15 cellular contexts compared by ENCODE assay signal in the genomic region with DNA sequence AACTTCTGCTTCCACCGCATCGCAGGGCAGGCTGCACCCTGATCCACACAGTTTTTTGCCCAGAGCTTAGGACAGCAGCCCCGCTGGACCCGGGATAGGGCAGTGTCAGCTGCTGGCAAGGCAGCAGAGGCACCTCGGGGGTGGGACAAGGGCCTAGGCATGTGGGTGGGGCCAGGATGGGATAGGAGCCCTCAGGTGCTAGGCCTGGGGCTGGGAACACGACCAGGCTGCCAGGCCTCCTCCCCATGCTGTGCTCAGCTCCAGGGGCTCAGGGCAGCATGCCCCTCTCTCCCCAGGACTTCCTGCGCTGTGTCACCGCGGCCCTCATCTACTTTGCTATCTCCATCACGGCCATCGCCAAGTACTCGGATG. TPM values are rescaled to one million over a fixed set of nuclear protein-coding genes. Genes with fewer than 3 reads are reported as not detected.
DNase-seq lines count a peak whose midpoint lies in the region; TF ChIP-seq lines count a peak whose summit lies in the region.
"Had no signal": no experiment of that assay in that cellular context is flagged by ENCODE, and none has a peak within 500 bp of the region (broad histone marks: within the 10 kb centered on the region; RNA-seq: fewer than 3 reads in every experiment).

No MANE protein-coding gene starts in this region.

- no peak overlapping the region for H2BK120ac ChIP-seq in neuronal stem cell (ENCODE audit: low read depth, low read length)

- no peak overlapping the region for H4K91ac ChIP-seq in neuronal stem cell (ENCODE audit: low read depth, low read length, poor library complexity)

- H2BK5ac ChIP-seq in neuronal stem cell (ENCODE audit: low read length) = no peak overlapping the region

- peak overlapping the region; percentile 72 for H2BK15ac ChIP-seq in neuronal stem cell (ENCODE audit: low read length)

- H3K4ac ChIP-seq in neuronal stem cell (ENCODE audit: low read length) = no peak overlapping the region

- no peak overlapping the region for H3K27ac Mint-ChIP-seq in progenitor cell of endocrine pancreas
- H3K27ac Mint-ChIP-seq: neural progenitor cell had no signal

- H4K8ac ChIP-seq in neuronal stem cell (ENCODE audit: low read depth, low read length) = no peak overlapping the region

- peak overlapping the region; percentile 49 for H2AK5ac ChIP-seq in neuronal stem cell (ENCODE audit: low read depth, low read length)

- H3K9ac ChIP-seq in mammary epithelial cell (ENCODE audit: insufficient read depth, low read length) (no peak overlapping the region), neuronal stem cell (ENCODE audit: low read depth, low read length, poor library complexity) (no peak overlapping the region), Karpas-422 (ENCODE audit: low read length) (no peak overlapping the region)
- H3K9ac ChIP-seq: neural progenitor cell had no signal

- H3K27ac ChIP-seq in AG04450 (ENCODE audit: low read depth, low read length) = peak overlapping the region; percentile 57
- H3K27ac ChIP-seq in HEK293 (ENCODE audit: extremely low read depth, low read depth, low read length) = no peak overlapping the region
- H3K27ac ChIP-seq in mammary epithelial cell (ENCODE audit: insufficient read depth, low read depth, low read length) = no peak overlapping the region
- H3K27ac ChIP-seq in neuronal stem cell (replicated peaks; ENCODE audit: low read length) = no peak overlapping the region
- H3K27ac ChIP-seq in Karpas-422 (ENCODE audit: low read length) = no peak overlapping the region
- H3K27ac ChIP-seq: neural progenitor cell had no signal

- H3K9me3 Mint-ChIP-seq in progenitor cell of endocrine pancreas (ENCODE audit: low read depth) = no peaks in the 10 kb centered on the region
- H3K9me3 Mint-ChIP-seq: central memory CD8-positive, alpha-beta T cell; mesothelial cell of epicardium; neural progenitor cell; stimulated activated naive CD8-positive, alpha-beta T cell treated with anti-CD3 and anti-CD28 coated beads, Interleukin-15, Interleukin-2, amounts not matched to agents 100 ng/mL and 50 ng/mL, for 24 hours had no signal

- intact Hi-C loops in mammary epithelial cell (cut with micrococcal nuclease) = no loop called here

- CTCF ChIA-PET in AG04450 (lab: Charles Lee) (interaction anchor here (0.6 to 3.7 kb wide), 50 partner anchors 9 to 277 kb away, joined by 3 to 59 read pairs (median 5); a partner anchor contains a TSS), HEK293 (lab: Yijun Ruan, JAX) (interaction anchor here (0.6 to 4.2 kb wide), 35 partner anchors 10 to 1762 kb away, joined by 3 to 28 read pairs (median 4); a partner anchor contains a TSS), mammary epithelial cell (lab: Charles Lee; ENCODE audit: low non-redundant PET) (interaction anchor here (0.6 to 1.1 kb wide), 9 partner anchors 42 to 264 kb away, joined by 3 to 16 read pairs (median 5); no protein-coding TSS in a partner anchor)

- no peaks in the 10 kb centered on the region for H3K27me3 Mint-ChIP-seq in progenitor cell of endocrine pancreas
- H3K27me3 Mint-ChIP-seq: activated CD4-positive, alpha-beta T cell treated with anti-CD3 and anti-CD28 coated beads for 36 hours; central memory CD8-positive, alpha-beta T cell; stimulated activated naive CD8-positive, alpha-beta T cell treated with anti-CD3 and anti-CD28 coated beads, Interleukin-15, Interleukin-2, amounts not matched to agents 100 ng/mL and 50 ng/mL, for 24 hours had no signal

- H3K79me1 ChIP-seq in neuronal stem cell (ENCODE audit: low read depth, low read length) = peaks cover 28% of the 10 kb centered on the region

- H3K27me3 ChIP-seq in AG04450 (ENCODE audit: control insufficient read depth, insufficient read depth, low read length) = no peaks in the 10 kb centered on the region
- no peaks in the 10 kb centered on the region for H3K27me3 ChIP-seq in mammary epithelial cell (ENCODE audit: insufficient read depth, low read length)
- H3K27me3 ChIP-seq in neuronal stem cell (ENCODE audit: control insufficient read depth in 3 of 3, insufficient read depth in 3 of 3, low read depth in 1 of 3, low read length in 3 of 3) = no peaks in the 10 kb centered on the region
- no peaks in the 10 kb centered on the region for H3K27me3 ChIP-seq in Karpas-422 (ENCODE audit: low read length)
- H3K27me3 ChIP-seq: neural progenitor cell had no signal

- peak overlapping the region; percentile 48 for H3K18ac ChIP-seq in neuronal stem cell (ENCODE audit: low read length)

- DNase-seq in AG04450 (ENCODE audit: low read depth, low spot score) = no peak
- DNase-seq in mammary epithelial cell = no peak
- no peak for DNase-seq in neuronal stem cell (ENCODE audit: low spot score)
- DNase-seq in stimulated activated CD4-positive, alpha-beta T cell treated with anti-CD3 and anti-CD28 coated beads, Interleukin-4, amount 100 ng/mL, for 24 hours = no peak
- no peak for DNase-seq in T1000 (lab: John Stamatoyannopoulos, UW)
- no peak for DNase-seq in Karpas-422
- no peak for DNase-seq in progenitor cell of endocrine pancreas (ENCODE audit: low spot score, unreplicated experiment)
- DNase-seq: NCI-H1417 treated with DMSO at 0.1 percent for 48 hours had no signal

- H3K36me3 ChIP-seq in HEK293 (ENCODE audit: control insufficient read depth in 2 of 2, insufficient read depth in 1 of 2, low read length in 2 of 2) = peaks cover 5 to 54% of the 10 kb centered on the region in 2 experiments; a peak in 2 of 3 replicates
- H3K36me3 ChIP-seq in mammary epithelial cell (ENCODE audit: insufficient read depth, low read length) = peaks cover 8% of the 10 kb centered on the region
- peaks cover 49 to 76% of the 10 kb centered on the region in 2 donors for H3K36me3 ChIP-seq in neuronal stem cell (replicated peaks in 1 of 2; ENCODE audit: control insufficient read depth in 2 of 2, insufficient read depth in 2 of 2, low read length in 2 of 2)
- H3K36me3 ChIP-seq in Karpas-422 (ENCODE audit: insufficient read depth, low read length) = no peaks in the 10 kb centered on the region

- H3K4me3 ChIP-seq in AG04450 (ENCODE audit: low read depth, low read length) (no peak overlapping the region; the same call in 1 of the 2 replicates), HEK293 (ENCODE audit: low read depth, low read length) (no peak overlapping the region), mammary epithelial cell (replicated peaks in 1 of 3; ENCODE audit: insufficient read depth in 1 of 3, low read depth in 2 of 3, low read length in 3 of 3) (no peak overlapping the region), neuronal stem cell (ENCODE audit: low read length in 2 of 2) (no peak overlapping the region), Karpas-422 (ENCODE audit: low read length) (no peak overlapping the region)
- H3K4me3 ChIP-seq: neural progenitor cell had no signal

- in situ Hi-C loops in mammary epithelial cell (cut with MboI; ENCODE audit: low sequenced_read_pairs in 2 of 2) = loop anchor here (10.0 to 25.0 kb wide), 2 partner anchors 204 to 253 kb away; no protein-coding TSS in a partner anchor

- WGBS in mammary epithelial cell (ENCODE audit: low coverage, missing lambda C conversion rate) = 40% methylated on average over 4 of the region's 12 CpGs
- no CpG with 5 or more reads among the region's 12 CpGs for WGBS in neuronal stem cell (ENCODE audit: extremely low coverage in 2 of 2, insufficient read length in 2 of 2, insufficient replicate concordance in 1 of 2), 2 donors

- H3K4me2 ChIP-seq in mammary epithelial cell (ENCODE audit: insufficient read depth, low read depth, low read length) = peak overlapping the region; percentile 37
- H3K4me2 ChIP-seq in neuronal stem cell (ENCODE audit: insufficient read depth, low read length, poor library complexity, severe bottlenecking) = no peak overlapping the region
- no peak overlapping the region for H3K4me2 ChIP-seq in Karpas-422 (ENCODE audit: low read depth, low read length, poor library complexity, severe bottlenecking)
- H3K4me2 ChIP-seq: neural progenitor cell had no signal

- H3K36me3 Mint-ChIP-seq in progenitor cell of endocrine pancreas (ENCODE audit: insufficient read depth) = peaks cover 11% of the 10 kb centered on the region

- peaks cover 1% of the 10 kb centered on the region for H3K4me1 Mint-ChIP-seq in progenitor cell of endocrine pancreas (ENCODE audit: low read depth)

- dilution Hi-C loops in mammary epithelial cell (cut with HindIII; ENCODE audit: low sequenced_read_pairs) = no loop called here

- H3K79me2 ChIP-seq in mammary epithelial cell (ENCODE audit: insufficient read depth, low read length) = peaks cover 47% of the 10 kb centered on the region
- H3K79me2 ChIP-seq in Karpas-422 (ENCODE audit: low read length) = no peaks in the 10 kb centered on the region

- H3K9me3 ChIP-seq in AG04450 (ENCODE audit: control insufficient read depth, insufficient read depth, low read length) (peaks cover 4% of the 10 kb centered on the region; the same call in 1 of the 2 replicates), HEK293 (ENCODE audit: control insufficient read depth, insufficient read depth, low read depth, low read length) (no peaks in the 10 kb centered on the region), mammary epithelial cell (replicated peaks; ENCODE audit: insufficient read depth, low read length) (no peaks in the 10 kb centered on the region), neuronal stem cell (replicated peaks in 1 of 2; ENCODE audit: control insufficient read depth in 2 of 2, insufficient read depth in 1 of 2, low read depth in 1 of 2, low read length in 2 of 2) (peaks cover 8 to 15% of the 10 kb centered on the region in 2 donors), Karpas-422 (ENCODE audit: low read length) (no peaks in the 10 kb centered on the region)

- no peak overlapping the region for H3K14ac ChIP-seq in neuronal stem cell (ENCODE audit: low read length)

- H3K23ac ChIP-seq in neuronal stem cell (ENCODE audit: low read depth, low read length, poor library complexity) = no peak overlapping the region

- H2AFZ ChIP-seq in mammary epithelial cell (ENCODE audit: low read depth, low read length) (no peak overlapping the region), neuronal stem cell (ENCODE audit: low read length) (no peak overlapping the region), Karpas-422 (ENCODE audit: low read length) (no peak overlapping the region)
- H2AFZ ChIP-seq: neural progenitor cell had no signal

- TF ChIP-seq CTCF in AG04450 (IDR thresholded peaks at IDR 0.05; ENCODE audit: low read depth, low read length) = no peak
- TF ChIP-seq CTCF in HEK293 (tag by site-specific recombination; IDR thresholded peaks at IDR 0.05) = no peak
- TF ChIP-seq CTCF in mammary epithelial cell (conservative IDR thresholded peaks at IDR 0.05 in 1 of 2, IDR thresholded peaks at IDR 0.05 in 1 of 2; ENCODE audit: extremely low read depth in 1 of 2, insufficient read depth in 1 of 2, low read depth in 1 of 2, low read length in 2 of 2) = no peak
- TF ChIP-seq CTCF in progenitor cell of endocrine pancreas (IDR thresholded peaks at IDR 0.05; ENCODE audit: unreplicated experiment) = no peak

- H4K20me1 ChIP-seq in mammary epithelial cell (ENCODE audit: insufficient read depth, low read length) (no peaks in the 10 kb centered on the region), Karpas-422 (ENCODE audit: insufficient read depth, low read depth, low read length) (peaks cover 26% of the 10 kb centered on the region; the same call in 1 of the 2 replicates)

- no TSS peak for BruUV-seq in mammary epithelial cell (replicated peaks; lab: Mats Ljungman, UMichigan)

- H3K9me2 ChIP-seq in Karpas-422 (replicated peaks; ENCODE audit: insufficient read depth, low read length) = no peaks in the 10 kb centered on the region

- H3K4me1 ChIP-seq in HEK293 (ENCODE audit: control insufficient read depth, insufficient read depth, low read length) (no peaks in the 10 kb centered on the region), mammary epithelial cell (ENCODE audit: insufficient read depth, low read length) (peaks cover 23% of the 10 kb centered on the region), neuronal stem cell (ENCODE audit: control insufficient read depth in 2 of 2, insufficient read depth in 1 of 2, low read depth in 1 of 2, low read length in 2 of 2) (peaks cover 12 to 16% of the 10 kb centered on the region in 2 donors), Karpas-422 (ENCODE audit: low read length) (peaks cover 44% of the 10 kb centered on the region)

- POLR2A ChIA-PET in AG04450 (lab: Yijun Ruan, JAX) (no interaction called here), HEK293 (lab: Yijun Ruan, JAX) (interaction anchor here (1.1 to 1.7 kb wide), 2 partner anchors 9 to 259 kb away, joined by 3 to 4 read pairs; no protein-coding TSS in a partner anchor)

- no peak overlapping the region for H3K4me3 Mint-ChIP-seq in progenitor cell of endocrine pancreas (ENCODE audit: low read depth)
- H3K4me3 Mint-ChIP-seq: activated CD4-positive, alpha-beta T cell treated with anti-CD3 and anti-CD28 coated beads for 36 hours; mesothelial cell of epicardium; neural progenitor cell; stimulated activated naive CD8-positive, alpha-beta T cell treated with anti-CD3 and anti-CD28 coated beads, Interleukin-15, Interleukin-2, amounts not matched to agents 100 ng/mL and 50 ng/mL, for 24 hours had no signal

- H2BK12ac ChIP-seq in neuronal stem cell (ENCODE audit: low read length) = no peak overlapping the region

RNA-seq across cellular contexts. Expression of a gene that starts 4.6 kb away (rescaled TPM):
- polyA plus RNA-seq in AG04450 (2011; rRNA removed) (31.6 and 33.5 TPM in 2 replicates), mammary epithelial cell (23.8 TPM)
- 31.5 and 41.0 TPM in 2 replicates for polyA minus RNA-seq in AG04450 (2011; rRNA and poly(A)+ RNA removed)
- total RNA-seq in mammary epithelial cell (10 to 100 TPM; 18.8 to 40.7 TPM), progenitor cell of endocrine pancreas (48.2 and 51.5 TPM in 2 replicates)
- polyA minus RNA-seq in mammary epithelial cell = 20.4 TPM
- polyA plus RNA-seq in neuronal stem cell (2013, experiment 1 of 2) = 92.9 TPM
- 91.8 TPM for polyA plus RNA-seq in neuronal stem cell (2013, experiment 2 of 2)
- total RNA-seq in Karpas-422 (2014; rRNA removed; shearing (Covaris generic); ENCODE audit: low replicate concordance) = 19.7 and 21.1 TPM in 2 replicates

RNA-seq across cellular contexts. Expression of a gene that starts 29.9 kb away (rescaled TPM):
- polyA plus RNA-seq in AG04450 (2011; rRNA removed) (not detected in 2 replicates), mammary epithelial cell (0.08 TPM)
- polyA minus RNA-seq in AG04450 (2011; rRNA and poly(A)+ RNA removed) = not detected in 2 replicates
- total RNA-seq in mammary epithelial cell (not detected), progenitor cell of endocrine pancreas (0.58 TPM in 1 of 2 replicates, not detected in the other)
- not detected for polyA minus RNA-seq in mammary epithelial cell
- 0.20 TPM for polyA plus RNA-seq in neuronal stem cell (2013, experiment 1 of 2)
- polyA plus RNA-seq in neuronal stem cell (2013, experiment 2 of 2) = 0.08 TPM
- total RNA-seq in Karpas-422 (2014; rRNA removed; shearing (Covaris generic); ENCODE audit: low replicate concordance) = not detected in 2 replicates
- total RNA-seq: SK-MEL-5 had no signal

RNA-seq across cellular contexts. Expression of a gene that starts 42.9 kb away (rescaled TPM):
- polyA plus RNA-seq in AG04450 (2011; rRNA removed) (1.6 and 1.7 TPM in 2 replicates), mammary epithelial cell (1.5 TPM)
- 2.2 and 3.2 TPM in 2 replicates for polyA minus RNA-seq in AG04450 (2011; rRNA and poly(A)+ RNA removed)
- total RNA-seq in mammary epithelial cell (1 to 10 TPM; 2.7 to 2.8 TPM), progenitor cell of endocrine pancreas (8.8 and 9.0 TPM in 2 replicates)
- polyA minus RNA-seq in mammary epithelial cell = not detected
- 3.8 TPM for polyA plus RNA-seq in neuronal stem cell (2013, experiment 1 of 2)
- polyA plus RNA-seq in neuronal stem cell (2013, experiment 2 of 2) = 4.4 TPM
- 0.61 and 5.8 TPM in 2 replicates for total RNA-seq in Karpas-422 (2014; rRNA removed; shearing (Covaris generic); ENCODE audit: low replicate concordance)

RNA-seq across cellular contexts. Expression of a gene that starts 56.7 kb away (rescaled TPM):
- polyA plus RNA-seq in AG04450 (2011; rRNA removed) (52.6 and 56.2 TPM in 2 replicates), mammary epithelial cell (108 TPM)
- 23.2 and 25.6 TPM in 2 replicates for polyA minus RNA-seq in AG04450 (2011; rRNA and poly(A)+ RNA removed)
- total RNA-seq in mammary epithelial cell (10 to 100 TPM; 26.8 to 46.6 TPM), progenitor cell of endocrine pancreas (35.6 and 38.1 TPM in 2 replicates)
- 17.3 TPM for polyA minus RNA-seq in mammary epithelial cell
- 37.5 TPM for polyA plus RNA-seq in neuronal stem cell (2013, experiment 1 of 2)
- polyA plus RNA-seq in neuronal stem cell (2013, experiment 2 of 2) = 41.1 TPM
- 61.3 and 76.0 TPM in 2 replicates for total RNA-seq in Karpas-422 (2014; rRNA removed; shearing (Covaris generic); ENCODE audit: low replicate concordance)

RNA-seq across cellular contexts. Expression of a gene that starts 59.2 kb away (rescaled TPM):
- 33.3 and 34.2 TPM in 2 replicates for polyA plus RNA-seq in AG04450 (2011; rRNA removed)
- polyA minus RNA-seq in AG04450 (2011; rRNA and poly(A)+ RNA removed) = 41.1 and 42.9 TPM in 2 replicates
- total RNA-seq in mammary epithelial cell = 10 to 100 TPM; 34.4 to 41.2 TPM
- polyA plus RNA-seq in mammary epithelial cell = 15.7 TPM
- 26.2 TPM for polyA minus RNA-seq in mammary epithelial cell
- 3.4 TPM for polyA plus RNA-seq in neuronal stem cell (2013, experiment 1 of 2)
- 3.4 TPM for polyA plus RNA-seq in neuronal stem cell (2013, experiment 2 of 2)
- 6.9 and 8.6 TPM in 2 replicates for total RNA-seq in Karpas-422 (2014; rRNA removed; shearing (Covaris generic); ENCODE audit: low replicate concordance)
- total RNA-seq in progenitor cell of endocrine pancreas = 16.1 and 17.5 TPM in 2 replicates
